ENCODE assay signal across 23 cellular contexts in genomic region chr19:45347570-45348366, GRCh38. TPM values are rescaled to one million over a fixed set of nuclear protein-coding genes. Genes with fewer than 3 reads are reported as not detected.
A peak's percentile ranks its signal among the peaks of the same experiment; 100 is the strongest.
DNase-seq lines count a peak whose midpoint lies in the region; ATAC-seq, FAIRE-seq and TF ChIP-seq lines count a peak whose summit lies in the region.
"Had no signal": no experiment of that assay in that cellular context is flagged by ENCODE, and none has a peak within 500 bp of the region (broad histone marks: within the 10 kb centered on the region; RNA-seq: fewer than 3 reads in every experiment).

No MANE protein-coding gene starts in this region.

- CTCF ChIA-PET in HepG2 (lab: Yijun Ruan, JAX; ENCODE audit: low intra/inter-chr PET ratio, low total read pairs), result no interaction called here

- H4K20me1 ChIP-seq in HepG2 (ENCODE audit: insufficient read depth, low read length) (no peaks in the 10 kb centered on the region), hepatocyte (ENCODE audit: insufficient read depth, poor library complexity, severe bottlenecking) (no peaks in the 10 kb centered on the region)

- H3K36me3 ChIP-seq in HepG2 (replicated peaks in 1 of 2; ENCODE audit: control insufficient read depth in 1 of 2, insufficient read depth in 2 of 2, low read length in 2 of 2) (peaks cover 8 to 20% of the 10 kb centered on the region in 2 experiments; a peak in 3 of 5 replicates), right lobe of liver (peaks cover 0 to 6% (median 0%) of the 10 kb centered on the region in 4 donors), hepatocyte (replicated peaks; ENCODE audit: insufficient read depth, low read depth) (no peaks in the 10 kb centered on the region)

- H3K4me2 ChIP-seq in HepG2 (ENCODE audit: low read depth, low read length) (no peak overlapping the region), hepatocyte (no peak overlapping the region)
- H3K4me2 ChIP-seq: GM23338 had no signal

- no peak for TF ChIP-seq EP300 in HepG2 (IDR thresholded peaks at IDR 0.05; ENCODE audit: low read depth in 2 of 2, low read length in 2 of 2)
- no peak for TF ChIP-seq EP300 in HepG2 (CRISPR knock-in tag; IDR thresholded peaks at IDR 0.05; ENCODE audit: borderline replicate concordance)

- ATAC-seq in HepG2 (no peak; the same call in 1 of the 3 replicates), right lobe of liver (no peak), left lobe of liver (peak; percentile 8), GM21526 (IDR thresholded peaks at IDR 0.05; ENCODE audit: low FRiP score, unreplicated experiment) (no peak)
- ATAC-seq: CD8-positive, alpha-beta T cell had no signal

- H3K9ac ChIP-seq in HepG2 (ENCODE audit: insufficient read depth, low read depth, low read length), result no peak overlapping the region

- H3K9me2 ChIP-seq in hepatocyte (replicated peaks; ENCODE audit: insufficient read depth), result no peaks in the 10 kb centered on the region

- WGBS in HepG2 (ENCODE audit: low lambda C conversion rate), result 57% methylated on average over 5 of the region's 25 CpGs
- WGBS in right lobe of liver (ENCODE audit: insufficient coverage, low coverage, low lambda C conversion rate, missing lambda C conversion rate), result 46% methylated on average over 2 of the region's 25 CpGs
- WGBS in hepatocyte (ENCODE audit: low lambda C conversion rate, missing lambda C conversion rate), result 83% methylated on average over 22 of the region's 25 CpGs

- H2AFZ ChIP-seq in HepG2 (ENCODE audit: low read length), result no peak overlapping the region
- no peak overlapping the region for H2AFZ ChIP-seq in hepatocyte
- H2AFZ ChIP-seq: GM23338 had no signal

- DNase-seq in HepG2 (ENCODE audit: low spot score), result no peak
- no peak for DNase-seq in right lobe of liver
- no peak for DNase-seq in left lobe of liver (ENCODE audit: low spot score)
- no peak for DNase-seq in HUDEP-2 (lab: John Stamatoyannopoulos, UW; ENCODE audit: unreplicated experiment in 76 of 76)
- DNase-seq in hepatocyte (ENCODE audit: low spot score), result no peak
- DNase-seq: AML-193; C1 segment of cervical spinal cord; Calu3; CD8-positive, alpha-beta T cell; DMS153; GDM1; KG1; NCI-H1092 treated with DMSO at 0.1 percent for 48 hours; NCI-H1436 treated with DMSO at 0.1 percent for 48 hours; NCI-H2029; NCI-H2227 treated with DMSO at 0.1 percent for 48 hours; NCI-H510A; NK-92 treated with Interleukin-12 subunit alpha and Interleukin-12 subunit beta, amount 100 ng/mL, for 24 hours had no signal

- H3K27me3 ChIP-seq in HepG2 (ENCODE audit: control insufficient read depth in 1 of 2, insufficient read depth in 2 of 2, low read length in 2 of 2) (peaks cover 6 to 39% of the 10 kb centered on the region in 2 experiments), right lobe of liver (no peaks in the 10 kb centered on the region), hepatocyte (peaks cover 3% of the 10 kb centered on the region)

- H3K4me3 ChIP-seq in HepG2 (replicated peaks in 1 of 3; ENCODE audit: insufficient read depth in 1 of 3, low read depth in 2 of 3, low read length in 3 of 3) (no peak overlapping the region), right lobe of liver (no peak overlapping the region), hepatocyte (no peak overlapping the region)
- H3K4me3 ChIP-seq: GM23338 had no signal

- TF ChIP-seq POLR2A in HepG2 (IDR thresholded peaks at IDR 0.05; ENCODE audit: insufficient read depth in 1 of 2, low read depth in 2 of 2, low read length in 2 of 2) (no peak), right lobe of liver (IDR thresholded peaks at IDR 0.05) (no peak)

- POLR2A ChIA-PET in HepG2 (lab: Yijun Ruan, JAX), result interaction anchor here (0.5 kb wide), 1 partner anchor 109 kb away, joined by 3 read pairs; no protein-coding TSS in a partner anchor

- in situ Hi-C loops in HepG2 (cut with HindIII; ENCODE audit: extremely low pct_ligation_motif_present, low pct_unique_long_range_greater_than_20kb), result loop anchor here (10.0 kb wide), 1 partner anchor 143 kb away; no protein-coding TSS in a partner anchor

- TF ChIP-seq RAD21 in HepG2 (CRISPR knock-in tag; IDR thresholded peaks at IDR 0.05), result no peak

- H3K79me2 ChIP-seq in HepG2 (ENCODE audit: insufficient read depth, low read length) (no peaks in the 10 kb centered on the region), hepatocyte (no peaks in the 10 kb centered on the region)

- no peak overlapping the region for H3K27ac ChIP-seq in HepG2 (ENCODE audit: extremely low read length, insufficient read depth, low read length)
- H3K27ac ChIP-seq in right lobe of liver, result no peak overlapping the region
- H3K27ac ChIP-seq in hepatocyte, result no peak overlapping the region

- intact Hi-C loops in HepG2 (cut with micrococcal nuclease; ENCODE audit: unreplicated experiment), result no loop called here
- intact Hi-C loops in right lobe of liver (cut with DNase I), result loop anchor here in 1 of 2 donors (10.0 kb wide), 1 partner anchor 193 kb away; no protein-coding TSS in a partner anchor

- BruUV-seq in HepG2 (replicated peaks; lab: Mats Ljungman, UMichigan), result no TSS peak

- H3K4me1 ChIP-seq in HepG2 (ENCODE audit: insufficient read depth, low read length) (peaks cover 7% of the 10 kb centered on the region; the same call in 1 of the 2 replicates), right lobe of liver (no peaks in the 10 kb centered on the region), hepatocyte (ENCODE audit: insufficient read depth) (no peaks in the 10 kb centered on the region)

- TF ChIP-seq CTCF in HepG2 (CRISPR knock-in tag; IDR thresholded peaks at IDR 0.05), result no peak
- no peak for TF ChIP-seq CTCF in right lobe of liver (IDR thresholded peaks at IDR 0.05)
- TF ChIP-seq CTCF in hepatocyte (IDR thresholded peaks at IDR 0.05; ENCODE audit: poor library complexity), result no peak

- H3K9me3 ChIP-seq in HepG2 (ENCODE audit: low read length), result no peaks in the 10 kb centered on the region
- no peaks in the 10 kb centered on the region for H3K9me3 ChIP-seq in right lobe of liver
- H3K9me3 ChIP-seq in hepatocyte (ENCODE audit: low read depth), result no peaks in the 10 kb centered on the region

- no peak for FAIRE-seq in HepG2 (lab: Jason Lieb, UNC)
- FAIRE-seq: GM18507 had no signal

RNA-seq across cellular contexts. Expression of gene KLC3, which starts 7.2 kb away (rescaled TPM):
- total RNA-seq in HepG2 (2016; rRNA removed; fragmentation: Illumina TruSeq; extraction: Trizol) (not detected in 2 replicates), right lobe of liver (under 1 TPM in 2 of 6 experiments, not detected in 4; 0.22 to 0.26 TPM), left lobe of liver (not detected), hepatocyte (3.3 and 5.5 TPM in 2 replicates)
- not detected in 2 replicates for total RNA-seq in HepG2 (2016; cell fraction: cytosol; rRNA removed; fragmentation: Illumina TruSeq; extraction: Trizol; ENCODE audit: low read depth)
- not detected in 2 replicates for total RNA-seq in HepG2 (2016; cell fraction: insoluble cytoplasmic fraction; rRNA removed; fragmentation: Illumina TruSeq; extraction: Trizol)
- not detected in 2 replicates for total RNA-seq in HepG2 (2016; cell fraction: membrane; rRNA removed; fragmentation: Illumina TruSeq; extraction: Trizol)
- not detected in 2 replicates for total RNA-seq in HepG2 (2016; cell fraction: nucleus; rRNA removed; fragmentation: Illumina TruSeq; extraction: Trizol)
- polyA plus RNA-seq in HepG2 (2011; rRNA removed) (0.13 and 0.26 TPM in 2 replicates), hepatocyte (2.7 and 7.6 TPM in 2 replicates)
- polyA plus RNA-seq in HepG2 (2011; cell fraction: cytosol; rRNA removed), result 0.09 and 0.20 TPM in 2 replicates
- 0.37 and 0.40 TPM in 2 replicates for polyA plus RNA-seq in HepG2 (2011; cell fraction: nucleus; rRNA removed)
- polyA plus RNA-seq in HepG2 (2012), result 0.15 TPM in 1 of 2 replicates, not detected in the other
- not detected in 2 replicates for polyA plus RNA-seq in HepG2 (2016; cell fraction: cytosol; fragmentation: Illumina TruSeq; extraction: Trizol; ENCODE audit: low read depth)
- not detected in 2 replicates for polyA plus RNA-seq in HepG2 (2016; cell fraction: insoluble cytoplasmic fraction; fragmentation: Illumina TruSeq; extraction: Trizol; ENCODE audit: low read depth)
- polyA plus RNA-seq in HepG2 (2016; cell fraction: membrane; fragmentation: Illumina TruSeq; extraction: Trizol; ENCODE audit: low read depth), result not detected in 2 replicates
- not detected in 2 replicates for polyA plus RNA-seq in HepG2 (2016; cell fraction: nucleus; fragmentation: Illumina TruSeq; extraction: Trizol; ENCODE audit: insufficient read depth, low read depth)
- 0.46 TPM in 1 of 2 replicates, not detected in the other for polyA minus RNA-seq in HepG2 (2011; rRNA and poly(A)+ RNA removed; ENCODE audit: low replicate concordance)
- not detected in 2 replicates for polyA minus RNA-seq in HepG2 (2011; cell fraction: cytosol; rRNA and poly(A)+ RNA removed)
- polyA minus RNA-seq in HepG2 (2011; cell fraction: nucleus; rRNA and poly(A)+ RNA removed), result not detected in 2 replicates
- total RNA-seq: A172; CD8-positive, alpha-beta T cell had no signal
- polyA plus RNA-seq: AG04450 had no signal

RNA-seq across cellular contexts. Expression of gene ERCC2, which starts 22.6 kb away (rescaled TPM):
- total RNA-seq in HepG2 (2016; rRNA removed; fragmentation: Illumina TruSeq; extraction: Trizol) (20.5 and 25.4 TPM in 2 replicates), right lobe of liver (10 to 100 TPM in 5 of 6 experiments, 1 to 10 TPM in 1; 9.8 to 13.7 (median 11.3) TPM), left lobe of liver (15.3 TPM), hepatocyte (10.1 and 13.9 TPM in 2 replicates)
- total RNA-seq in HepG2 (2016; cell fraction: cytosol; rRNA removed; fragmentation: Illumina TruSeq; extraction: Trizol; ENCODE audit: low read depth), result 4.8 and 6.0 TPM in 2 replicates
- 17.4 and 24.0 TPM in 2 replicates for total RNA-seq in HepG2 (2016; cell fraction: insoluble cytoplasmic fraction; rRNA removed; fragmentation: Illumina TruSeq; extraction: Trizol)
- total RNA-seq in HepG2 (2016; cell fraction: membrane; rRNA removed; fragmentation: Illumina TruSeq; extraction: Trizol), result 10.7 and 11.8 TPM in 2 replicates
- 18.4 and 26.1 TPM in 2 replicates for total RNA-seq in HepG2 (2016; cell fraction: nucleus; rRNA removed; fragmentation: Illumina TruSeq; extraction: Trizol)
- polyA plus RNA-seq in HepG2 (2011; rRNA removed) (49.2 and 63.4 TPM in 2 replicates), hepatocyte (7.1 and 7.3 TPM in 2 replicates)
- polyA plus RNA-seq in HepG2 (2011; cell fraction: cytosol; rRNA removed), result 18.2 and 21.9 TPM in 2 replicates
- 186 and 287 TPM in 2 replicates for polyA plus RNA-seq in HepG2 (2011; cell fraction: nucleus; rRNA removed)
- 34.7 and 38.8 TPM in 2 replicates for polyA plus RNA-seq in HepG2 (2012)
- polyA plus RNA-seq in HepG2 (2016; cell fraction: cytosol; fragmentation: Illumina TruSeq; extraction: Trizol; ENCODE audit: low read depth), result 6.0 and 6.6 TPM in 2 replicates
- polyA plus RNA-seq in HepG2 (2016; cell fraction: insoluble cytoplasmic fraction; fragmentation: Illumina TruSeq; extraction: Trizol; ENCODE audit: low read depth), result 21.0 and 26.5 TPM in 2 replicates
- 12.1 and 13.4 TPM in 2 replicates for polyA plus RNA-seq in HepG2 (2016; cell fraction: membrane; fragmentation: Illumina TruSeq; extraction: Trizol; ENCODE audit: low read depth)
- polyA plus RNA-seq in HepG2 (2016; cell fraction: nucleus; fragmentation: Illumina TruSeq; extraction: Trizol; ENCODE audit: insufficient read depth, low read depth), result 89.8 and 93.0 TPM in 2 replicates
- polyA minus RNA-seq in HepG2 (2011; rRNA and poly(A)+ RNA removed; ENCODE audit: low replicate concordance), result 22.0 and 75.7 TPM in 2 replicates
- 19.7 and 20.4 TPM in 2 replicates for polyA minus RNA-seq in HepG2 (2011; cell fraction: cytosol; rRNA and poly(A)+ RNA removed)
- polyA minus RNA-seq in HepG2 (2011; cell fraction: nucleus; rRNA and poly(A)+ RNA removed), result 28.0 and 29.0 TPM in 2 replicates

RNA-seq across cellular contexts. Expression of gene CKM, which starts 25.1 kb away (rescaled TPM):
- total RNA-seq in HepG2 (2016; rRNA removed; fragmentation: Illumina TruSeq; extraction: Trizol) (0.27 and 0.80 TPM in 2 replicates), right lobe of liver (10 to 100 TPM in 1 of 6 experiments, 1 to 10 TPM in 2, under 1 TPM in 2, not detected in 1; 0.42 to 25.6 (median 1.1) TPM), left lobe of liver (not detected), hepatocyte (0.40 and 1.3 TPM in 2 replicates)
- 0.30 TPM in 1 of 2 replicates, not detected in the other for total RNA-seq in HepG2 (2016; cell fraction: cytosol; rRNA removed; fragmentation: Illumina TruSeq; extraction: Trizol; ENCODE audit: low read depth)
- total RNA-seq in HepG2 (2016; cell fraction: insoluble cytoplasmic fraction; rRNA removed; fragmentation: Illumina TruSeq; extraction: Trizol), result 0.25 and 0.58 TPM in 2 replicates
- total RNA-seq in HepG2 (2016; cell fraction: membrane; rRNA removed; fragmentation: Illumina TruSeq; extraction: Trizol), result 0.28 TPM in 2 replicates
- not detected in 2 replicates for total RNA-seq in HepG2 (2016; cell fraction: nucleus; rRNA removed; fragmentation: Illumina TruSeq; extraction: Trizol)
- polyA plus RNA-seq in HepG2 (2011; rRNA removed) (0.54 and 0.59 TPM in 2 replicates), hepatocyte (0.39 and 1.0 TPM in 2 replicates)
- polyA plus RNA-seq in HepG2 (2011; cell fraction: cytosol; rRNA removed), result 0.85 and 1.2 TPM in 2 replicates
- 0.69 and 0.71 TPM in 2 replicates for polyA plus RNA-seq in HepG2 (2011; cell fraction: nucleus; rRNA removed)
- 1.1 and 1.2 TPM in 2 replicates for polyA plus RNA-seq in HepG2 (2012)
- polyA plus RNA-seq in HepG2 (2016; cell fraction: cytosol; fragmentation: Illumina TruSeq; extraction: Trizol; ENCODE audit: low read depth), result 0.33 TPM in 2 replicates
- 0.42 and 0.59 TPM in 2 replicates for polyA plus RNA-seq in HepG2 (2016; cell fraction: insoluble cytoplasmic fraction; fragmentation: Illumina TruSeq; extraction: Trizol; ENCODE audit: low read depth)
- polyA plus RNA-seq in HepG2 (2016; cell fraction: membrane; fragmentation: Illumina TruSeq; extraction: Trizol; ENCODE audit: low read depth), result 0.19 and 0.22 TPM in 2 replicates
- 0.38 and 0.65 TPM in 2 replicates for polyA plus RNA-seq in HepG2 (2016; cell fraction: nucleus; fragmentation: Illumina TruSeq; extraction: Trizol; ENCODE audit: insufficient read depth, low read depth)
- polyA minus RNA-seq in HepG2 (2011; rRNA and poly(A)+ RNA removed; ENCODE audit: low replicate concordance), result 0.16 TPM in 1 of 2 replicates, not detected in the other
- 0.49 TPM in 1 of 2 replicates, not detected in the other for polyA minus RNA-seq in HepG2 (2011; cell fraction: cytosol; rRNA and poly(A)+ RNA removed)
- 0.26 TPM in 1 of 2 replicates, not detected in the other for polyA minus RNA-seq in HepG2 (2011; cell fraction: nucleus; rRNA and poly(A)+ RNA removed)
- total RNA-seq: A172; Calu3; CD8-positive, alpha-beta T cell; GM23338 had no signal
- polyA plus RNA-seq: AG04450, GM23338 had no signal

RNA-seq across cellular contexts. Expression of gene PPP1R13L, which starts 57.1 kb away (rescaled TPM):
- total RNA-seq in HepG2 (2016; rRNA removed; fragmentation: Illumina TruSeq; extraction: Trizol), result 1.3 and 1.6 TPM in 2 replicates
- 1.1 TPM in 2 replicates for total RNA-seq in HepG2 (2016; cell fraction: cytosol; rRNA removed; fragmentation: Illumina TruSeq; extraction: Trizol; ENCODE audit: low read depth)
- total RNA-seq in HepG2 (2016; cell fraction: insoluble cytoplasmic fraction; rRNA removed; fragmentation: Illumina TruSeq; extraction: Trizol), result 1.5 and 1.9 TPM in 2 replicates
- 2.2 and 2.4 TPM in 2 replicates for total RNA-seq in HepG2 (2016; cell fraction: membrane; rRNA removed; fragmentation: Illumina TruSeq; extraction: Trizol)
- 3.1 and 3.3 TPM in 2 replicates for total RNA-seq in HepG2 (2016; cell fraction: nucleus; rRNA removed; fragmentation: Illumina TruSeq; extraction: Trizol)
- 6.6 and 8.8 TPM in 2 replicates for polyA plus RNA-seq in HepG2 (2011; rRNA removed)
- 3.8 and 5.5 TPM in 2 replicates for polyA plus RNA-seq in HepG2 (2011; cell fraction: cytosol; rRNA removed)
- 38.9 and 47.2 TPM in 2 replicates for polyA plus RNA-seq in HepG2 (2011; cell fraction: nucleus; rRNA removed)
- 18.0 and 19.6 TPM in 2 replicates for polyA plus RNA-seq in HepG2 (2012)
- 0.78 and 1.1 TPM in 2 replicates for polyA plus RNA-seq in HepG2 (2016; cell fraction: cytosol; fragmentation: Illumina TruSeq; extraction: Trizol; ENCODE audit: low read depth)
- 3.8 and 3.9 TPM in 2 replicates for polyA plus RNA-seq in HepG2 (2016; cell fraction: insoluble cytoplasmic fraction; fragmentation: Illumina TruSeq; extraction: Trizol; ENCODE audit: low read depth)
- polyA plus RNA-seq in HepG2 (2016; cell fraction: membrane; fragmentation: Illumina TruSeq; extraction: Trizol; ENCODE audit: low read depth), result 1.6 and 1.9 TPM in 2 replicates
- polyA plus RNA-seq in HepG2 (2016; cell fraction: nucleus; fragmentation: Illumina TruSeq; extraction: Trizol; ENCODE audit: insufficient read depth, low read depth), result 8.3 and 10.5 TPM in 2 replicates
- polyA minus RNA-seq in HepG2 (2011; rRNA and poly(A)+ RNA removed; ENCODE audit: low replicate concordance), result 6.9 and 17.3 TPM in 2 replicates
- polyA minus RNA-seq in HepG2 (2011; cell fraction: cytosol; rRNA and poly(A)+ RNA removed), result 13.4 and 14.9 TPM in 2 replicates
- 8.0 and 9.2 TPM in 2 replicates for polyA minus RNA-seq in HepG2 (2011; cell fraction: nucleus; rRNA and poly(A)+ RNA removed)
- total RNA-seq in right lobe of liver, result 10 to 100 TPM in 4 of 6 experiments, 1 to 10 TPM in 2; 6.9 to 22.9 (median 14.6) TPM
- 8.0 TPM for total RNA-seq in left lobe of liver
- total RNA-seq in hepatocyte, result 7.9 and 8.7 TPM in 2 replicates
- polyA plus RNA-seq in hepatocyte, result 14.8 and 22.9 TPM in 2 replicates

RNA-seq across cellular contexts. Expression of gene POLR1G, which starts 58.7 kb away (rescaled TPM):
- total RNA-seq in HepG2 (2016; rRNA removed; fragmentation: Illumina TruSeq; extraction: Trizol) (20.8 and 23.3 TPM in 2 replicates), right lobe of liver (1 to 10 TPM; 1.3 to 4.5 (median 3.2) TPM), left lobe of liver (2.2 TPM), hepatocyte (2.7 and 3.3 TPM in 2 replicates)
- total RNA-seq in HepG2 (2016; cell fraction: cytosol; rRNA removed; fragmentation: Illumina TruSeq; extraction: Trizol; ENCODE audit: low read depth), result 2.6 TPM in 2 replicates
- total RNA-seq in HepG2 (2016; cell fraction: insoluble cytoplasmic fraction; rRNA removed; fragmentation: Illumina TruSeq; extraction: Trizol), result 19.8 and 20.1 TPM in 2 replicates
- total RNA-seq in HepG2 (2016; cell fraction: membrane; rRNA removed; fragmentation: Illumina TruSeq; extraction: Trizol), result 7.7 and 8.2 TPM in 2 replicates
- total RNA-seq in HepG2 (2016; cell fraction: nucleus; rRNA removed; fragmentation: Illumina TruSeq; extraction: Trizol), result 9.2 and 11.6 TPM in 2 replicates
- polyA plus RNA-seq in HepG2 (2011; rRNA removed) (3.5 and 4.3 TPM in 2 replicates), hepatocyte (2.4 and 2.5 TPM in 2 replicates)
- polyA plus RNA-seq in HepG2 (2011; cell fraction: cytosol; rRNA removed), result 2.5 and 3.4 TPM in 2 replicates
- polyA plus RNA-seq in HepG2 (2011; cell fraction: nucleus; rRNA removed), result 2.3 and 2.6 TPM in 2 replicates
- polyA plus RNA-seq in HepG2 (2012), result 3.3 and 3.7 TPM in 2 replicates
- polyA plus RNA-seq in HepG2 (2016; cell fraction: cytosol; fragmentation: Illumina TruSeq; extraction: Trizol; ENCODE audit: low read depth), result 1.6 and 1.7 TPM in 2 replicates
- polyA plus RNA-seq in HepG2 (2016; cell fraction: insoluble cytoplasmic fraction; fragmentation: Illumina TruSeq; extraction: Trizol; ENCODE audit: low read depth), result 21.9 and 22.7 TPM in 2 replicates
- polyA plus RNA-seq in HepG2 (2016; cell fraction: membrane; fragmentation: Illumina TruSeq; extraction: Trizol; ENCODE audit: low read depth), result 5.1 and 5.5 TPM in 2 replicates
- polyA plus RNA-seq in HepG2 (2016; cell fraction: nucleus; fragmentation: Illumina TruSeq; extraction: Trizol; ENCODE audit: insufficient read depth, low read depth), result 16.0 and 16.6 TPM in 2 replicates
- polyA minus RNA-seq in HepG2 (2011; rRNA and poly(A)+ RNA removed; ENCODE audit: low replicate concordance), result 4.8 and 9.0 TPM in 2 replicates
- polyA minus RNA-seq in HepG2 (2011; cell fraction: cytosol; rRNA and poly(A)+ RNA removed), result 4.7 and 6.7 TPM in 2 replicates
- 1.7 and 1.9 TPM in 2 replicates for polyA minus RNA-seq in HepG2 (2011; cell fraction: nucleus; rRNA and poly(A)+ RNA removed)
